In genomic region chr1:50644447-50645105, GRCh38 we compare ENCODE assay signal across 1 cellular context.
TF ChIP-seq lines count a peak whose summit lies in the region.

No MANE protein-coding gene starts in this region.

TF ChIP-seq in HepG2, 621 proteins besides CTCF, POLR2A, EP300 and RAD21:
- TF ChIP-seq GATAD2A (CRISPR knock-in tag; IDR thresholded peaks at IDR 0.05) (0 out of 2 replicates have a peak, but pooled peaks have one; percentile 15), POLR2G (IDR thresholded peaks at IDR 0.05; ENCODE audit: low read depth, low read length) (no peak), SOX6 (IDR thresholded peaks at IDR 0.05) (no peak), SOX6 (CRISPR knock-in tag; IDR thresholded peaks at IDR 0.05) (peak; percentile 20; the same call in 1 of the 2 replicates), SOX13 (IDR thresholded peaks at IDR 0.05) (no peak), SOX13 (CRISPR knock-in tag; conservative IDR thresholded peaks at IDR 0.05 in 1 of 2, IDR thresholded peaks at IDR 0.05 in 1 of 2) (0 out of 4 replicates have a peak, but pooled peaks of 1 of the 2 experiments have one; percentile 9), NR2C2 (CRISPR knock-in tag; IDR thresholded peaks at IDR 0.05; ENCODE audit: borderline replicate concordance) (no peak)
